23 cellular contexts compared by ENCODE assay signal in genomic region chr7:133354546-133355324, GRCh38.
DNase-seq lines count a peak whose midpoint lies in the region; ATAC-seq and TF ChIP-seq lines count a peak whose summit lies in the region.
"Had no signal": no experiment of that assay in that cellular context is flagged by ENCODE, and none has a peak within 500 bp of the region (broad histone marks: within the 10 kb centered on the region; RNA-seq: fewer than 3 reads in every experiment).

No MANE protein-coding gene starts in this region.

- peak overlapping the region; percentile 27 for H3K4me2 ChIP-seq in skeletal muscle satellite cell (ENCODE audit: low read length)

- H3K27ac Mint-ChIP-seq in stimulated activated naive CD8-positive, alpha-beta T cell treated with anti-CD3 and anti-CD28 coated beads, Interleukin-15, amount 100 ng/mL, for 72 hours = no peak overlapping the region
- H3K27ac Mint-ChIP-seq: activated T-cell treated with anti-CD3 and anti-CD28 coated beads, Interleukin-2, amount 50 U/mL, for 24 hours; dendritic cell treated with granulocyte-macrophage colony-stimulating factor and Interleukin-4, amounts not matched to agents 40 ng/mL and 50 ng/mL, for 4 days; naive thymus-derived CD8-positive, alpha-beta T cell had no signal

- no peak overlapping the region for H3K4me3 ChIP-seq in HEK293 (ENCODE audit: low read depth, low read length)
- H3K4me3 ChIP-seq in astrocyte of the spinal cord (ENCODE audit: low read depth, low read length) = no peak overlapping the region
- H3K4me3 ChIP-seq in fibroblast of villous mesenchyme (ENCODE audit: low read depth, low read length) = peak overlapping the region; percentile 31
- no peak overlapping the region for H3K4me3 ChIP-seq in skeletal muscle satellite cell (ENCODE audit: low read length)
- H3K4me3 ChIP-seq: BLaER1 treated with 17β-estradiol and CSF1 and Interleukin-3, amounts not matched to agents 10 nM and 100 nM; GM12878; heart left ventricle; MG63; psoas muscle had no signal

- no peaks in the 10 kb centered on the region for H3K4me1 ChIP-seq in HEK293 (ENCODE audit: control insufficient read depth, insufficient read depth, low read length)
- H3K4me1 ChIP-seq in skeletal muscle satellite cell (ENCODE audit: control insufficient read depth, insufficient read depth, low read length) = peaks cover 11% of the 10 kb centered on the region

- no peaks in the 10 kb centered on the region for H3K9me3 ChIP-seq in HEK293 (ENCODE audit: control insufficient read depth, insufficient read depth, low read depth, low read length)
- H3K9me3 ChIP-seq in skeletal muscle satellite cell (replicated peaks; ENCODE audit: low read length) = no peaks in the 10 kb centered on the region

- no peaks in the 10 kb centered on the region for H3K27me3 ChIP-seq in skeletal muscle satellite cell (ENCODE audit: control insufficient read depth, insufficient read depth, low read length)
- H3K27me3 ChIP-seq: BLaER1 treated with 17β-estradiol and CSF1 and Interleukin-3, amounts not matched to agents 10 nM and 100 nM; heart left ventricle; MG63 had no signal

- POLR2A ChIA-PET in HEK293 (lab: Yijun Ruan, JAX) = no interaction called here

- TF ChIP-seq CTCF in HEK293 (tag by site-specific recombination; IDR thresholded peaks at IDR 0.05) (no peak), astrocyte of the spinal cord (IDR thresholded peaks at IDR 0.05; ENCODE audit: low read depth, low read length) (no peak), fibroblast of villous mesenchyme (IDR thresholded peaks at IDR 0.05; ENCODE audit: insufficient read depth, low read depth, low read length) (no peak)

- H3K27me3 Mint-ChIP-seq in stimulated activated naive CD8-positive, alpha-beta T cell treated with anti-CD3 and anti-CD28 coated beads, Interleukin-15, amount 100 ng/mL, for 72 hours = no peaks in the 10 kb centered on the region
- H3K27me3 Mint-ChIP-seq: activated T-cell treated with anti-CD3 and anti-CD28 coated beads, Interleukin-2, amount 50 U/mL, for 24 hours; dendritic cell treated with granulocyte-macrophage colony-stimulating factor and Interleukin-4, amounts not matched to agents 40 ng/mL and 50 ng/mL, for 4 days; naive thymus-derived CD8-positive, alpha-beta T cell had no signal

- H3K9me3 Mint-ChIP-seq in stimulated activated naive CD8-positive, alpha-beta T cell treated with anti-CD3 and anti-CD28 coated beads, Interleukin-15, amount 100 ng/mL, for 72 hours = peaks cover 25 to 34% of the 10 kb centered on the region in 2 donors

- CTCF ChIA-PET in HEK293 (lab: Yijun Ruan, JAX) = no interaction called here

- H3K9ac ChIP-seq in skeletal muscle satellite cell (ENCODE audit: low read depth, low read length) = no peak overlapping the region
- H3K9ac ChIP-seq: BLaER1 treated with 17β-estradiol and CSF1 and Interleukin-3, amounts not matched to agents 10 nM and 100 nM had no signal

- in situ Hi-C loops in astrocyte of the spinal cord (cut with HindIII; ENCODE audit: low sequenced_read_pairs) = no loop called here

- ATAC-seq in stimulated activated naive CD8-positive, alpha-beta T cell treated with anti-CD3 and anti-CD28 coated beads, Interleukin-15, amount 100 ng/mL, for 72 hours = no peak
- ATAC-seq: GM12878; heart left ventricle; naive thymus-derived CD8-positive, alpha-beta T cell; psoas muscle had no signal

- peak; percentile 30 for DNase-seq in astrocyte of the spinal cord (ENCODE audit: low read depth, low spot score)
- peak; percentile 54 for DNase-seq in fibroblast of villous mesenchyme (ENCODE audit: low read depth)
- no peak for DNase-seq in stimulated activated naive CD8-positive, alpha-beta T cell treated with anti-CD3 and anti-CD28 coated beads, Interleukin-15, amount 100 ng/mL, for 72 hours
- DNase-seq in NCI-H1694 (lab: John Stamatoyannopoulos, UW) = no peak
- no peak for DNase-seq in activated CD4-positive, alpha-beta T cell treated with anti-CD3 and anti-CD28 coated beads for 48 hours
- DNase-seq: activated CD4-positive, alpha-beta T cell treated with anti-CD3 and anti-CD28 coated beads, Interleukin-2, amount 50 U/mL, for 48 hours; activated naive CD4-positive, alpha-beta T cell treated with anti-CD3 and anti-CD28 coated beads, Interleukin-2, amount 50 U/mL, for 16 hours; activated T-cell treated with anti-CD3 and anti-CD28 coated beads, Interleukin-2, amount 50 U/mL, for 24 hours; GF-D8; heart left ventricle; kidney; MG63; naive thymus-derived CD8-positive, alpha-beta T cell; NCI-H2227 treated with DMSO at 0.1 percent for 48 hours; NK-92 treated with Interleukin-12 subunit alpha and Interleukin-12 subunit beta, amount 100 ng/mL, for 24 hours; psoas muscle; RPMI8226; SW 1271 had no signal

- H3K36me3 ChIP-seq in HEK293 (ENCODE audit: control insufficient read depth in 2 of 2, insufficient read depth in 1 of 2, low read length in 2 of 2) (no peaks in the 10 kb centered on the region), skeletal muscle satellite cell (ENCODE audit: insufficient read depth, low read length) (no peaks in the 10 kb centered on the region)
- H3K36me3 ChIP-seq: MG63 had no signal

- H3K4me3 Mint-ChIP-seq in stimulated activated naive CD8-positive, alpha-beta T cell treated with anti-CD3 and anti-CD28 coated beads, Interleukin-15, amount 100 ng/mL, for 72 hours = no peak overlapping the region
- H3K4me3 Mint-ChIP-seq: activated T-cell treated with anti-CD3 and anti-CD28 coated beads, Interleukin-2, amount 50 U/mL, for 24 hours; dendritic cell treated with granulocyte-macrophage colony-stimulating factor and Interleukin-4, amounts not matched to agents 40 ng/mL and 50 ng/mL, for 4 days; naive thymus-derived CD8-positive, alpha-beta T cell had no signal

- no peak overlapping the region for H3K27ac ChIP-seq in HEK293 (ENCODE audit: extremely low read depth, low read depth, low read length)
- H3K27ac ChIP-seq: BLaER1 treated with 17β-estradiol and CSF1 and Interleukin-3, amounts not matched to agents 10 nM and 100 nM; heart left ventricle; psoas muscle had no signal

- H3K4me1 Mint-ChIP-seq in stimulated activated naive CD8-positive, alpha-beta T cell treated with anti-CD3 and anti-CD28 coated beads, Interleukin-15, amount 100 ng/mL, for 72 hours = no peaks in the 10 kb centered on the region

TF ChIP-seq in HEK293, 187 proteins besides CTCF, POLR2A, EP300 and RAD21:
- peak; percentile 58 for TF ChIP-seq ZFHX2 (tag by site-specific recombination; conservative IDR thresholded peaks at IDR 0.05)
- no peak for TF ChIP-seq ZNF530 (tag by site-specific recombination; IDR thresholded peaks at IDR 0.05; ENCODE audit: low read depth)
- peak; percentile 21; the same call in 1 of the 2 replicates for TF ChIP-seq PRDM10 (tag by site-specific recombination; IDR thresholded peaks at IDR 0.05)
- TF ChIP-seq ZNF639 (tag by site-specific recombination; IDR thresholded peaks at IDR 0.05) = no peak

Comparison
In these comparisons a context has a peak if more than half of its experiments do, and no peak if none do; other contexts are left out.
1. DNase-seq: peak in astrocyte of the spinal cord (single experiment) and fibroblast of villous mesenchyme (single experiment); none in stimulated activated naive CD8-positive, alpha-beta T cell treated with anti-CD3 and anti-CD28 coated beads, Interleukin-15, amount 100 ng/mL, for 72 hours (0 of 2), NCI-H1694 (single experiment) and activated CD4-positive, alpha-beta T cell treated with anti-CD3 and anti-CD28 coated beads for 48 hours (single experiment).